1 cellular context compared by ENCODE assay signal in the genomic region with DNA sequence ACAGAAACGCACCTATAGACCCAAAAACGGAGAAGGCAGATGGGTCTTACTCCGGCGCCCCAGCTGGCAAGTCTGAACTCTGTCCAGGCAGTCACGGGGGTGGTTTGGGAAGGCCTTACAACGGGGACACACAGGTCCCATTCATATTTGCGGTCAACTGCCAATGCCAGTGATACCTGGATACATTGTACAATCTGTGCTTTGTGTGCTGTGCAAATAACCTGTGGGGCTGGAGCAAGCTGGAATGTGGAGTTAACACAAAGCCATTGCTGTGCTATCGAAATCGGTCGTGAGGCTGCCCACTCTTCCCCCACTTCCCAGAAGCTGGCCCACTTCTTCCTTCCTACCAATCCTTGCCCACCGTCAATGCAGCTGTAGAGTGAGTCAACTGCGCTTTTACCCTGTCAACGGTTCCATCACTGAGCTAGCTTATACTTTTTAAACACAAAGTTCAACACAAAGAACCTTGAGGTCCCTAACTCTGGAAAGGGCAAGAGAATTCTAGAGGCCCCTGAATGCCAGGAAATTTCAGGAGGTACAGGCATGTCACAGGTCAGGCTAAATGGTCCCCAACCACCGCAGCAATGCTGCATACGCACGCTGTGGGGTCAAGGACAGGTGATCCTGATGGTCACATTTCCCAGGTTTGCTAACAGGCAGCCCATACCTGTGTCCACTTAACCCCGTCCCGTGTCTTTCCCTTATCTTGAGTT.
TF ChIP-seq lines count a peak whose summit lies in the region.

No MANE protein-coding gene starts in this region.

TF ChIP-seq in HepG2, 621 proteins besides CTCF, POLR2A, EP300 and RAD21 (continues in another document):
- TF ChIP-seq, protein P1, sequence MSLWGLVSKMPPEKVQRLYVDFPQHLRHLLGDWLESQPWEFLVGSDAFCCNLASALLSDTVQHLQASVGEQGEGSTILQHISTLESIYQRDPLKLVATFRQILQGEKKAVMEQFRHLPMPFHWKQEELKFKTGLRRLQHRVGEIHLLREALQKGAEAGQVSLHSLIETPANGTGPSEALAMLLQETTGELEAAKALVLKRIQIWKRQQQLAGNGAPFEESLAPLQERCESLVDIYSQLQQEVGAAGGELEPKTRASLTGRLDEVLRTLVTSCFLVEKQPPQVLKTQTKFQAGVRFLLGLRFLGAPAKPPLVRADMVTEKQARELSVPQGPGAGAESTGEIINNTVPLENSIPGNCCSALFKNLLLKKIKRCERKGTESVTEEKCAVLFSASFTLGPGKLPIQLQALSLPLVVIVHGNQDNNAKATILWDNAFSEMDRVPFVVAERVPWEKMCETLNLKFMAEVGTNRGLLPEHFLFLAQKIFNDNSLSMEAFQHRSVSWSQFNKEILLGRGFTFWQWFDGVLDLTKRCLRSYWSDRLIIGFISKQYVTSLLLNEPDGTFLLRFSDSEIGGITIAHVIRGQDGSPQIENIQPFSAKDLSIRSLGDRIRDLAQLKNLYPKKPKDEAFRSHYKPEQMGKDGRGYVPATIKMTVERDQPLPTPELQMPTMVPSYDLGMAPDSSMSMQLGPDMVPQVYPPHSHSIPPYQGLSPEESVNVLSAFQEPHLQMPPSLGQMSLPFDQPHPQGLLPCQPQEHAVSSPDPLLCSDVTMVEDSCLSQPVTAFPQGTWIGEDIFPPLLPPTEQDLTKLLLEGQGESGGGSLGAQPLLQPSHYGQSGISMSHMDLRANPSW (CRISPR knock-in tag; IDR thresholded peaks at IDR 0.05; ENCODE audit: borderline replicate concordance) = no peak; the same call in 1 of the 2 replicates
- TF ChIP-seq ZNF24 (IDR thresholded peaks at IDR 0.05) = no peak
- TF ChIP-seq, protein P2, sequence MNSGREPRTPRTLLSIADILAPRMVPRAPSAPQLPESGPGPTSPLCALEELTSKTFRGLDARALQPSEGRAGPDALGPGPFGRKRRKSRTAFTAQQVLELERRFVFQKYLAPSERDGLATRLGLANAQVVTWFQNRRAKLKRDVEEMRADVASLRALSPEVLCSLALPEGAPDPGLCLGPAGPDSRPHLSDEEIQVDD (CRISPR knock-in tag; IDR thresholded peaks at IDR 0.05; ENCODE audit: borderline replicate concordance) = no peak
- peak; percentile 20; the same call in 1 of the 2 replicates for TF ChIP-seq ZNF33B (CRISPR knock-in tag; IDR thresholded peaks at IDR 0.05)
- TF ChIP-seq, protein P3, sequence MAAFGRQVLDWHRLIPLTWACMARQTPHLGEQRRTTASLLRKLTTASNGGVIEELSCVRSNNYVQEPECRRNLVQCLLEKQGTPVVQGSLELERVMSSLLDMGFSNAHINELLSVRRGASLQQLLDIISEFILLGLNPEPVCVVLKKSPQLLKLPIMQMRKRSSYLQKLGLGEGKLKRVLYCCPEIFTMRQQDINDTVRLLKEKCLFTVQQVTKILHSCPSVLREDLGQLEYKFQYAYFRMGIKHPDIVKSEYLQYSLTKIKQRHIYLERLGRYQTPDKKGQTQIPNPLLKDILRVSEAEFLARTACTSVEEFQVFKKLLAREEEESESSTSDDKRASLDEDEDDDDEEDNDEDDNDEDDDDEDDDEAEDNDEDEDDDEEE (CRISPR knock-in tag; IDR thresholded peaks at IDR 0.05) = peak; percentile 78
- no peak for TF ChIP-seq ZBTB20 (CRISPR knock-in tag; IDR thresholded peaks at IDR 0.05; ENCODE audit: borderline replicate concordance, low read depth)
- TF ChIP-seq POLR2AphosphoS5 (IDR thresholded peaks at IDR 0.05; ENCODE audit: low read depth, low read length) = no peak; the same call in 1 of the 2 replicates
- TF ChIP-seq ZNF17 (CRISPR knock-in tag; IDR thresholded peaks at IDR 0.05) = 0 out of 2 replicates have a peak, but pooled peaks have one; percentile 57
- TF ChIP-seq, protein P4, sequence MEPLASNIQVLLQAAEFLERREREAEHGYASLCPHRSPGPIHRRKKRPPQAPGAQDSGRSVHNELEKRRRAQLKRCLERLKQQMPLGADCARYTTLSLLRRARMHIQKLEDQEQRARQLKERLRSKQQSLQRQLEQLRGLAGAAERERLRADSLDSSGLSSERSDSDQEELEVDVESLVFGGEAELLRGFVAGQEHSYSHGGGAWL (CRISPR knock-in tag; IDR thresholded peaks at IDR 0.05) = no peak
- TF ChIP-seq ZNF552 (CRISPR knock-in tag; IDR thresholded peaks at IDR 0.05; ENCODE audit: borderline replicate concordance) = peak; percentile 2; the same call in 1 of the 2 replicates
- TF ChIP-seq GLI4 (CRISPR knock-in tag; IDR thresholded peaks at IDR 0.05; ENCODE audit: borderline replicate concordance) = no peak
- no peak for TF ChIP-seq TMF1 (CRISPR knock-in tag; IDR thresholded peaks at IDR 0.05; ENCODE audit: low read depth)
- no peak for TF ChIP-seq MAFG (CRISPR knock-in tag; IDR thresholded peaks at IDR 0.05)
- TF ChIP-seq, protein P5, sequence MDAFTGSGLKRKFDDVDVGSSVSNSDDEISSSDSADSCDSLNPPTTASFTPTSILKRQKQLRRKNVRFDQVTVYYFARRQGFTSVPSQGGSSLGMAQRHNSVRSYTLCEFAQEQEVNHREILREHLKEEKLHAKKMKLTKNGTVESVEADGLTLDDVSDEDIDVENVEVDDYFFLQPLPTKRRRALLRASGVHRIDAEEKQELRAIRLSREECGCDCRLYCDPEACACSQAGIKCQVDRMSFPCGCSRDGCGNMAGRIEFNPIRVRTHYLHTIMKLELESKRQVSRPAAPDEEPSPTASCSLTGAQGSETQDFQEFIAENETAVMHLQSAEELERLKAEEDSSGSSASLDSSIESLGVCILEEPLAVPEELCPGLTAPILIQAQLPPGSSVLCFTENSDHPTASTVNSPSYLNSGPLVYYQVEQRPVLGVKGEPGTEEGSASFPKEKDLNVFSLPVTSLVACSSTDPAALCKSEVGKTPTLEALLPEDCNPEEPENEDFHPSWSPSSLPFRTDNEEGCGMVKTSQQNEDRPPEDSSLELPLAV (CRISPR knock-in tag; conservative IDR thresholded peaks at IDR 0.05; ENCODE audit: low read depth) = no peak
- TF ChIP-seq KDM3A (CRISPR knock-in tag; IDR thresholded peaks at IDR 0.05; ENCODE audit: low read depth) = peak; percentile 78
- TF ChIP-seq MAFF (IDR thresholded peaks at IDR 0.05; ENCODE audit: low read depth, low read length) = no peak
- peak; percentile 84; the same call in 1 of the 2 replicates for TF ChIP-seq NCOR1 (IDR thresholded peaks at IDR 0.05; ENCODE audit: borderline replicate concordance, low read length)
- TF ChIP-seq PCBP2 (optimal IDR thresholded peaks at IDR 0.05; ENCODE audit: low read depth, low read length, poor library complexity, severe bottlenecking) = no peak
- no peak for TF ChIP-seq ZNF83 (CRISPR knock-in tag; IDR thresholded peaks at IDR 0.05; ENCODE audit: borderline replicate concordance)
- peak; percentile 86 for TF ChIP-seq RXRB (CRISPR knock-in tag; IDR thresholded peaks at IDR 0.05; ENCODE audit: borderline replicate concordance)
- no peak for TF ChIP-seq ZMAT3 (CRISPR knock-in tag; conservative IDR thresholded peaks at IDR 0.05)
- TF ChIP-seq, protein P6, sequence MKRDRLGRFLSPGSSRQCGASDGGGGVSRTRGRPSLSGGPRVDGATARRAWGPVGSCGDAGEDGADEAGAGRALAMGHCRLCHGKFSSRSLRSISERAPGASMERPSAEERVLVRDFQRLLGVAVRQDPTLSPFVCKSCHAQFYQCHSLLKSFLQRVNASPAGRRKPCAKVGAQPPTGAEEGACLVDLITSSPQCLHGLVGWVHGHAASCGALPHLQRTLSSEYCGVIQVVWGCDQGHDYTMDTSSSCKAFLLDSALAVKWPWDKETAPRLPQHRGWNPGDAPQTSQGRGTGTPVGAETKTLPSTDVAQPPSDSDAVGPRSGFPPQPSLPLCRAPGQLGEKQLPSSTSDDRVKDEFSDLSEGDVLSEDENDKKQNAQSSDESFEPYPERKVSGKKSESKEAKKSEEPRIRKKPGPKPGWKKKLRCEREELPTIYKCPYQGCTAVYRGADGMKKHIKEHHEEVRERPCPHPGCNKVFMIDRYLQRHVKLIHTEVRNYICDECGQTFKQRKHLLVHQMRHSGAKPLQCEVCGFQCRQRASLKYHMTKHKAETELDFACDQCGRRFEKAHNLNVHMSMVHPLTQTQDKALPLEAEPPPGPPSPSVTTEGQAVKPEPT (CRISPR knock-in tag; IDR thresholded peaks at IDR 0.05; ENCODE audit: low read depth) = peak; percentile 39; the same call in 1 of the 2 replicates
- peak; percentile 67 for TF ChIP-seq POLR2G (IDR thresholded peaks at IDR 0.05; ENCODE audit: low read depth, low read length)
- 0 out of 2 replicates have a peak, but pooled peaks have one; percentile 67 for TF ChIP-seq ZNF674 (CRISPR knock-in tag; IDR thresholded peaks at IDR 0.05; ENCODE audit: low read depth)
- no peak for TF ChIP-seq ZNF546 (CRISPR knock-in tag; conservative IDR thresholded peaks at IDR 0.05)
- TF ChIP-seq, protein P7, sequence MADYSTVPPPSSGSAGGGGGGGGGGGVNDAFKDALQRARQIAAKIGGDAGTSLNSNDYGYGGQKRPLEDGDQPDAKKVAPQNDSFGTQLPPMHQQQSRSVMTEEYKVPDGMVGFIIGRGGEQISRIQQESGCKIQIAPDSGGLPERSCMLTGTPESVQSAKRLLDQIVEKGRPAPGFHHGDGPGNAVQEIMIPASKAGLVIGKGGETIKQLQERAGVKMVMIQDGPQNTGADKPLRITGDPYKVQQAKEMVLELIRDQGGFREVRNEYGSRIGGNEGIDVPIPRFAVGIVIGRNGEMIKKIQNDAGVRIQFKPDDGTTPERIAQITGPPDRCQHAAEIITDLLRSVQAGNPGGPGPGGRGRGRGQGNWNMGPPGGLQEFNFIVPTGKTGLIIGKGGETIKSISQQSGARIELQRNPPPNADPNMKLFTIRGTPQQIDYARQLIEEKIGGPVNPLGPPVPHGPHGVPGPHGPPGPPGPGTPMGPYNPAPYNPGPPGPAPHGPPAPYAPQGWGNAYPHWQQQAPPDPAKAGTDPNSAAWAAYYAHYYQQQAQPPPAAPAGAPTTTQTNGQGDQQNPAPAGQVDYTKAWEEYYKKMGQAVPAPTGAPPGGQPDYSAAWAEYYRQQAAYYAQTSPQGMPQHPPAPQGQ (CRISPR knock-in tag; IDR thresholded peaks at IDR 0.05; ENCODE audit: borderline replicate concordance) = 0 out of 2 replicates have a peak, but pooled peaks have one; percentile 85
- peak; percentile 62; the same call in 1 of the 2 replicates for TF ChIP-seq ZNF253 (CRISPR knock-in tag; IDR thresholded peaks at IDR 0.05; ENCODE audit: borderline replicate concordance)
- 0 out of 2 replicates have a peak, but pooled peaks have one; percentile 21 for TF ChIP-seq ZNF652 (CRISPR knock-in tag; IDR thresholded peaks at IDR 0.05; ENCODE audit: borderline replicate concordance, low read depth)
- no peak for TF ChIP-seq REXO4 (CRISPR knock-in tag; IDR thresholded peaks at IDR 0.05; ENCODE audit: borderline replicate concordance)
- TF ChIP-seq BCL6 (CRISPR knock-in tag; IDR thresholded peaks at IDR 0.05) = peak; percentile 86
- no peak for TF ChIP-seq MXI1 (IDR thresholded peaks at IDR 0.05; ENCODE audit: borderline replicate concordance, low read depth, low read length)
- TF ChIP-seq NFE2 (CRISPR knock-in tag; IDR thresholded peaks at IDR 0.05) = no peak
- TF ChIP-seq, protein P8, sequence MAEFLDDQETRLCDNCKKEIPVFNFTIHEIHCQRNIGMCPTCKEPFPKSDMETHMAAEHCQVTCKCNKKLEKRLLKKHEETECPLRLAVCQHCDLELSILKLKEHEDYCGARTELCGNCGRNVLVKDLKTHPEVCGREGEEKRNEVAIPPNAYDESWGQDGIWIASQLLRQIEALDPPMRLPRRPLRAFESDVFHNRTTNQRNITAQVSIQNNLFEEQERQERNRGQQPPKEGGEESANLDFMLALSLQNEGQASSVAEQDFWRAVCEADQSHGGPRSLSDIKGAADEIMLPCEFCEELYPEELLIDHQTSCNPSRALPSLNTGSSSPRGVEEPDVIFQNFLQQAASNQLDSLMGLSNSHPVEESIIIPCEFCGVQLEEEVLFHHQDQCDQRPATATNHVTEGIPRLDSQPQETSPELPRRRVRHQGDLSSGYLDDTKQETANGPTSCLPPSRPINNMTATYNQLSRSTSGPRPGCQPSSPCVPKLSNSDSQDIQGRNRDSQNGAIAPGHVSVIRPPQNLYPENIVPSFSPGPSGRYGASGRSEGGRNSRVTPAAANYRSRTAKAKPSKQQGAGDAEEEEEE (CRISPR knock-in tag; IDR thresholded peaks at IDR 0.05; ENCODE audit: borderline replicate concordance) = no peak
- peak; percentile 80 for TF ChIP-seq MYC (CRISPR knock-in tag; IDR thresholded peaks at IDR 0.05; ENCODE audit: borderline replicate concordance)
- no peak; the same call in 1 of the 2 replicates for TF ChIP-seq JUND (CRISPR knock-in tag; IDR thresholded peaks at IDR 0.05)
- peak; percentile 79 for TF ChIP-seq ELF3 (CRISPR knock-in tag; IDR thresholded peaks at IDR 0.05)
- TF ChIP-seq ARNT (IDR thresholded peaks at IDR 0.05) = no peak
- TF ChIP-seq, protein P9, sequence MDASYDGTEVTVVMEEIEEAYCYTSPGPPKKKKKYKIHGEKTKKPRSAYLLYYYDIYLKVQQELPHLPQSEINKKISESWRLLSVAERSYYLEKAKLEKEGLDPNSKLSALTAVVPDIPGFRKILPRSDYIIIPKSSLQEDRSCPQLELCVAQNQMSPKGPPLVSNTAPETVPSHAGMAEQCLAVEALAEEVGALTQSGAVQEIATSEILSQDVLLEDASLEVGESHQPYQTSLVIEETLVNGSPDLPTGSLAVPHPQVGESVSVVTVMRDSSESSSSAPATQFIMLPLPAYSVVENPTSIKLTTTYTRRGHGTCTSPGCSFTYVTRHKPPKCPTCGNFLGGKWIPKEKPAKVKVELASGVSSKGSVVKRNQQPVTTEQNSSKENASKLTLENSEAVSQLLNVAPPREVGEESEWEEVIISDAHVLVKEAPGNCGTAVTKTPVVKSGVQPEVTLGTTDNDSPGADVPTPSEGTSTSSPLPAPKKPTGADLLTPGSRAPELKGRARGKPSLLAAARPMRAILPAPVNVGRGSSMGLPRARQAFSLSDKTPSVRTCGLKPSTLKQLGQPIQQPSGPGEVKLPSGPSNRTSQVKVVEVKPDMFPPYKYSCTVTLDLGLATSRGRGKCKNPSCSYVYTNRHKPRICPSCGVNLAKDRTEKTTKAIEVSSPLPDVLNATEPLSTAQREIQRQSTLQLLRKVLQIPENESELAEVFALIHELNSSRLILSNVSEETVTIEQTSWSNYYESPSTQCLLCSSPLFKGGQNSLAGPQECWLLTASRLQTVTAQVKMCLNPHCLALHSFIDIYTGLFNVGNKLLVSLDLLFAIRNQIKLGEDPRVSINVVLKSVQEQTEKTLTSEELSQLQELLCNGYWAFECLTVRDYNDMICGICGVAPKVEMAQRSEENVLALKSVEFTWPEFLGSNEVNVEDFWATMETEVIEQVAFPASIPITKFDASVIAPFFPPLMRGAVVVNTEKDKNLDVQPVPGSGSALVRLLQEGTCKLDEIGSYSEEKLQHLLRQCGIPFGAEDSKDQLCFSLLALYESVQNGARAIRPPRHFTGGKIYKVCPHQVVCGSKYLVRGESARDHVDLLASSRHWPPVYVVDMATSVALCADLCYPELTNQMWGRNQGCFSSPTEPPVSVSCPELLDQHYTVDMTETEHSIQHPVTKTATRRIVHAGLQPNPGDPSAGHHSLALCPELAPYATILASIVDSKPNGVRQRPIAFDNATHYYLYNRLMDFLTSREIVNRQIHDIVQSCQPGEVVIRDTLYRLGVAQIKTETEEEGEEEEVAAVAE (CRISPR knock-in tag; IDR thresholded peaks at IDR 0.05; ENCODE audit: borderline replicate concordance) = peak; percentile 98
- TF ChIP-seq CHCHD3 (CRISPR knock-in tag; IDR thresholded peaks at IDR 0.05) = no peak
- no peak for TF ChIP-seq ZSCAN20 (CRISPR knock-in tag; IDR thresholded peaks at IDR 0.05; ENCODE audit: borderline replicate concordance)
- TF ChIP-seq ZNF570 (CRISPR knock-in tag; IDR thresholded peaks at IDR 0.05; ENCODE audit: borderline replicate concordance) = no peak
- TF ChIP-seq, protein P10, sequence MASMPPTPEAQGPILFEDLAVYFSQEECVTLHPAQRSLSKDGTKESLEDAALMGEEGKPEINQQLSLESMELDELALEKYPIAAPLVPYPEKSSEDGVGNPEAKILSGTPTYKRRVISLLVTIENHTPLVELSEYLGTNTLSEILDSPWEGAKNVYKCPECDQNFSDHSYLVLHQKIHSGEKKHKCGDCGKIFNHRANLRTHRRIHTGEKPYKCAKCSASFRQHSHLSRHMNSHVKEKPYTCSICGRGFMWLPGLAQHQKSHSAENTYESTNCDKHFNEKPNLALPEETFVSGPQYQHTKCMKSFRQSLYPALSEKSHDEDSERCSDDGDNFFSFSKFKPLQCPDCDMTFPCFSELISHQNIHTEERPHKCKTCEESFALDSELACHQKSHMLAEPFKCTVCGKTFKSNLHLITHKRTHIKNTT (CRISPR knock-in tag; IDR thresholded peaks at IDR 0.05) = no peak
